ENCODE assay signal across 8 cellular contexts in the genomic region with DNA sequence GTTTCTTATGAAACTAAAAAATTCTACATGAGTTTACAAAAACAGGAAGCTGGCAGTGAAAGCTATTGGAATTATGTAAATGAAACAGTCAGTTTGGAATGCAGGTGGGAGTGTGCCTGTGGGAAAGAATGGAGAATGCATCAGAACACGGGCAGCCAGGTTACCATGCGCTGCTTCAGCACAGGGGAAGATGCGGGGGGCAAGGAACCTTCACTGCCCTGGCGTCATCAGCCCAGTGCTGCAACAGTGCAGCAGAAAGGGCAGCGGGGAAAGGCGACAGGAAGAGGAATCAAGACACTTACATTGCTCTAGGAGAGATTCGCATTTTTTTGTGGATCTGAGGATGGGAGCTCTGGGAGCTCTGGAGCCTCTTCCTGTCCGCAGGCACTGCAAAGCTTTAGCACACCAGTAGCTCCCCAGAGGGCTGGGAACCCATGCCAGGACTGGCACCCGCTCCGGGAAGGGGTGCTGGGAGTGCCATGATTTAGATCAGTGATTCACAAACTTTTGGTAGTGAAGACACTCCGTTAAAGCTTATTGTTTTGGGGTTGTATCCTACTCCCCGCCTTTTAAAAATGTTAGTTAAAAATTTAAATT.
A peak's percentile ranks its signal among the peaks of the same experiment; 100 is the strongest.
DNase-seq lines count a peak whose midpoint lies in the region; ATAC-seq, FAIRE-seq and TF ChIP-seq lines count a peak whose summit lies in the region.

No MANE protein-coding gene starts in this region.

- 67 to 76% methylated on average over 12 of the region's 12 CpGs for WGBS in testis, 2 donors
- WGBS in lower leg skin, 2 donors: 26 to 29% methylated on average over 12 of the region's 12 CpGs

- FAIRE-seq in kidney (lab: Jason Lieb, UNC): no peak

- peak; percentile 91 for DNase-seq in ELR (ENCODE audit: low read depth)
- DNase-seq in HL-60 (ENCODE audit: low read depth in 1 of 2, low spot score in 1 of 2): peak; percentile 29 to 61
- DNase-seq in adipocyte (ENCODE audit: low read depth): peak; percentile 48
- no peak for DNase-seq in kidney
- peak; percentile 45 for DNase-seq in testis
- DNase-seq in lower leg skin (ENCODE audit: low spot score in 2 of 2): no peak

- H3K27me3 ChIP-seq in HL-60 (ENCODE audit: insufficient read depth, poor library complexity, severe bottlenecking): no peaks in the 10 kb centered on the region
- no peaks in the 10 kb centered on the region for H3K27me3 ChIP-seq in adipocyte (replicated peaks; ENCODE audit: control insufficient read depth, insufficient read depth, low read length)
- no peaks in the 10 kb centered on the region for H3K27me3 ChIP-seq in testis

- H3K4me3 ChIP-seq in HL-60 (replicated peaks; ENCODE audit: insufficient read depth, low read length) (peak overlapping the region; percentile 12), adipocyte (ENCODE audit: low read length) (peak overlapping the region; percentile 45), kidney (ENCODE audit: low read length in 2 of 2) (peak overlapping the region in 1 of 2 donors; percentile 21), testis (no peak overlapping the region), lower leg skin (ENCODE audit: low read depth, poor library complexity, severe bottlenecking) (no peak overlapping the region)

- TF ChIP-seq CTCF in HL-60 (IDR thresholded peaks at IDR 0.05; ENCODE audit: insufficient read depth, low read length): no peak
- TF ChIP-seq CTCF in kidney (IDR thresholded peaks at IDR 0.05; ENCODE audit: borderline replicate concordance, extremely low read depth, insufficient read depth): no peak
- TF ChIP-seq CTCF in testis (IDR thresholded peaks at IDR 0.05): no peak
- no peak for TF ChIP-seq CTCF in lower leg skin (IDR thresholded peaks at IDR 0.05)

- no peaks in the 10 kb centered on the region for H3K36me3 ChIP-seq in adipocyte (ENCODE audit: control insufficient read depth, insufficient read depth, low read length, severe bottlenecking)
- no peaks in the 10 kb centered on the region for H3K36me3 ChIP-seq in kidney (ENCODE audit: control insufficient read depth in 1 of 2, insufficient read depth in 2 of 2, low read length in 2 of 2)
- H3K36me3 ChIP-seq in testis (ENCODE audit: low read depth, missing control alignments): no peaks in the 10 kb centered on the region

- intact Hi-C loops in kidney (cut with DNase I) (no loop called here), testis (cut with DNase I; ENCODE audit: low total_unique reads) (no loop called here), lower leg skin (cut with DNase I; ENCODE audit: low total_unique reads) (no loop called here)

- peaks cover 31% of the 10 kb centered on the region for H3K4me1 ChIP-seq in adipocyte (ENCODE audit: control insufficient read depth, insufficient read depth, low read length)
- peaks cover 11 to 15% of the 10 kb centered on the region in 2 donors for H3K4me1 ChIP-seq in kidney (ENCODE audit: control insufficient read depth in 1 of 2, insufficient read depth in 1 of 2, low read depth in 1 of 2, low read length in 2 of 2)
- H3K4me1 ChIP-seq in testis: peaks cover 53% of the 10 kb centered on the region

- ATAC-seq in HG02852 (IDR thresholded peaks at IDR 0.05; ENCODE audit: unreplicated experiment) (no peak), GM21367 (IDR thresholded peaks at IDR 0.05; ENCODE audit: unreplicated experiment) (no peak)

- H3K27ac ChIP-seq in HL-60 (replicated peaks): peak overlapping the region; percentile 46
- peak overlapping the region; percentile 47 to 76 for H3K27ac ChIP-seq in kidney (ENCODE audit: low read depth in 2 of 2, low read length in 2 of 2)
- peak overlapping the region in 1 of 2 donors; percentile 64 for H3K27ac ChIP-seq in testis

- TF ChIP-seq POLR2A in testis (IDR thresholded peaks at IDR 0.05) (no peak), lower leg skin (IDR thresholded peaks at IDR 0.05) (no peak)

- H3K9ac ChIP-seq in adipocyte (ENCODE audit: low read length): peak overlapping the region; percentile 37
- no peak overlapping the region for H3K9ac ChIP-seq in kidney (ENCODE audit: low read length in 2 of 2)

- H3K9me3 ChIP-seq in adipocyte (ENCODE audit: control insufficient read depth, low read length) (no peaks in the 10 kb centered on the region), kidney (ENCODE audit: control insufficient read depth in 1 of 2, low read length in 2 of 2) (no peaks in the 10 kb centered on the region), testis (no peaks in the 10 kb centered on the region)

Comparison
In these comparisons a context has a peak if more than half of its experiments do, and no peak if none do; other contexts are left out.
1. DNase-seq: peak in ELR (single experiment), HL-60 (2 of 2), adipocyte (single experiment) and testis (single experiment); none in kidney (single experiment) and lower leg skin (0 of 2).
2. H3K4me3 ChIP-seq: peak in HL-60 (single experiment) and adipocyte (single experiment); none in testis (0 of 2) and lower leg skin (single experiment).